20 cellular contexts compared by ENCODE assay signal in the genomic region with DNA sequence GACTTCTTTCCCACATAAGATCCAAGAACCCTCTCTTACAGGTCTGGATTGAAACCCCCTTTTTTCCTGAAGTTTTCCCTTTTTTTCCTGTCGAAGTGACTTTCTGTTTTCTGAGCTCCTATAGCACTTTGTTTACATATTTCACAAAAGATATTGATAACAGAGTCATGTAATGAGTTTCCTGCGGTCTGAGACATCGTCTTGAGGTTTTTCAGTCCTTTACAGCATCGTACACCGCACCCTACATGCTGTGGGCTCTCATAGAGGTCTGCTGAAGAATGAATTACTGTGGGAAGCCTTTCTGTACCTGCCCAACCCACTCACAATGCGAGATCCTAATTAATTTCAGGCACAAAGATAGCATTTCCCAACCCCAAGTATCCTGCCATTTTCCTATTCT. TPM values are rescaled to one million over a fixed set of nuclear protein-coding genes. Genes with fewer than 3 reads are reported as not detected.
DNase-seq lines count a peak whose midpoint lies in the region; ATAC-seq, FAIRE-seq and TF ChIP-seq lines count a peak whose summit lies in the region.
"Had no signal": no experiment of that assay in that cellular context is flagged by ENCODE, and none has a peak within 500 bp of the region (broad histone marks: within the 10 kb centered on the region; RNA-seq: fewer than 3 reads in every experiment).

No MANE protein-coding gene starts in this region.

- H3K4me1 Mint-ChIP-seq in T-helper 17 cell, result peaks cover 27% of the 10 kb centered on the region
- H3K4me1 Mint-ChIP-seq in stimulated activated memory B cell treated with anti-CD40 and anti-IgM and Interleukin-4, amounts not matched to agents 10 μg/mL and 1 μg/mL and 100 μg/mL, for 72 hours, result peaks cover 32% of the 10 kb centered on the region

- no peak overlapping the region for H3K4me2 ChIP-seq in fibroblast of lung (ENCODE audit: extremely low read depth, insufficient read depth, low read length)

- H4K20me1 ChIP-seq in fibroblast of lung (ENCODE audit: control insufficient read depth, extremely low read depth, insufficient read depth, low read length), result no peaks in the 10 kb centered on the region

- no peaks in the 10 kb centered on the region for H3K9me3 Mint-ChIP-seq in stimulated activated memory B cell treated with anti-CD40 and anti-IgM and Interleukin-4, amounts not matched to agents 10 μg/mL and 1 μg/mL and 100 μg/mL, for 72 hours
- H3K9me3 Mint-ChIP-seq: CD4-positive, alpha-beta memory T cell had no signal

- no peak overlapping the region for H3K4me3 Mint-ChIP-seq in T-helper 17 cell
- H3K4me3 Mint-ChIP-seq in stimulated activated memory B cell treated with anti-CD40 and anti-IgM and Interleukin-4, amounts not matched to agents 10 μg/mL and 1 μg/mL and 100 μg/mL, for 72 hours, result no peak overlapping the region
- H3K4me3 Mint-ChIP-seq: B cell; CD4-positive, alpha-beta memory T cell had no signal

- H3K4me3 ChIP-seq in fibroblast of lung (replicated peaks in 1 of 4; ENCODE audit: control extremely low read depth in 1 of 4, insufficient read depth in 1 of 4, low read depth in 3 of 4, low read length in 4 of 4), result no peak overlapping the region
- H3K4me3 ChIP-seq: GM23248 had no signal

- DNase-seq in T-helper 17 cell (no peak), fibroblast of lung (ENCODE audit: low read depth in 2 of 2) (peak; percentile 14 to 75), occipital lobe (lab: John Stamatoyannopoulos, UW) (no peak), GM19239 (ENCODE audit: insufficient read length, low spot score) (no peak)
- DNase-seq: CD4-positive, alpha-beta memory T cell; DMS79 treated with DMSO at 0.1 percent for 48 hours; GM23248; NCI-H1048; NCI-H1694; NCI-H446; NCI-H69; PC-3; SW 1271 had no signal

- ATAC-seq in HG02885 (IDR thresholded peaks at IDR 0.05; ENCODE audit: poor library complexity, unreplicated experiment) (peak; percentile 56), T-helper 17 cell (no peak), HG03565 (IDR thresholded peaks at IDR 0.05; ENCODE audit: unreplicated experiment) (no peak)
- ATAC-seq in stimulated activated memory B cell treated with anti-CD40 and anti-IgM and Interleukin-4, amounts not matched to agents 10 μg/mL and 1 μg/mL and 100 μg/mL, for 72 hours, result no peak
- ATAC-seq: HCT116, PC-3 had no signal

- H3K9me3 ChIP-seq in T-helper 17 cell (ENCODE audit: control insufficient read depth, low read length, poor library complexity, severe bottlenecking), result no peaks in the 10 kb centered on the region
- no peaks in the 10 kb centered on the region for H3K9me3 ChIP-seq in fibroblast of lung (ENCODE audit: control insufficient read depth, insufficient read depth, low read depth, low read length)

- no peaks in the 10 kb centered on the region for H3K27me3 Mint-ChIP-seq in T-helper 17 cell
- H3K27me3 Mint-ChIP-seq in stimulated activated memory B cell treated with anti-CD40 and anti-IgM and Interleukin-4, amounts not matched to agents 10 μg/mL and 1 μg/mL and 100 μg/mL, for 72 hours, result peaks cover 20% of the 10 kb centered on the region
- H3K27me3 Mint-ChIP-seq: CD4-positive, alpha-beta memory T cell had no signal

- peaks cover 3% of the 10 kb centered on the region for H3K4me1 ChIP-seq in fibroblast of lung (ENCODE audit: control insufficient read depth, extremely low read depth, insufficient read depth, low read length)

- no peak for TF ChIP-seq CTCF in fibroblast of lung (conservative IDR thresholded peaks at IDR 0.05 in 1 of 2, IDR thresholded peaks at IDR 0.05 in 1 of 2; ENCODE audit: low read depth in 1 of 2, low read length in 2 of 2)

- H3K9ac ChIP-seq in fibroblast of lung (ENCODE audit: insufficient read depth, low read length), result no peak overlapping the region
- H3K9ac ChIP-seq: GM23248 had no signal

- peaks cover 15% of the 10 kb centered on the region for H3K36me3 Mint-ChIP-seq in T-helper 17 cell (ENCODE audit: low read depth)
- H3K36me3 Mint-ChIP-seq in stimulated activated memory B cell treated with anti-CD40 and anti-IgM and Interleukin-4, amounts not matched to agents 10 μg/mL and 1 μg/mL and 100 μg/mL, for 72 hours, result peaks cover 8% of the 10 kb centered on the region

- H3K36me3 ChIP-seq in fibroblast of lung (ENCODE audit: control insufficient read depth, insufficient read depth, low read length), result no peaks in the 10 kb centered on the region

- no peaks in the 10 kb centered on the region for H3K79me2 ChIP-seq in fibroblast of lung (ENCODE audit: control insufficient read depth, insufficient read depth, low read length)

- H3K27ac Mint-ChIP-seq in T-helper 17 cell, result peak overlapping the region; percentile 19
- peak overlapping the region; percentile 3 for H3K27ac Mint-ChIP-seq in stimulated activated memory B cell treated with anti-CD40 and anti-IgM and Interleukin-4, amounts not matched to agents 10 μg/mL and 1 μg/mL and 100 μg/mL, for 72 hours
- H3K27ac Mint-ChIP-seq: B cell had no signal

- no peak overlapping the region for H2AFZ ChIP-seq in fibroblast of lung (ENCODE audit: low read length)
- H2AFZ ChIP-seq: GM23248 had no signal

- H3K27ac ChIP-seq in fibroblast of lung (ENCODE audit: insufficient read depth, low read length), result no peak overlapping the region
- H3K27ac ChIP-seq: GM23248 had no signal

- FAIRE-seq in GM19239 (lab: Jason Lieb, UNC), result no peak
- FAIRE-seq: D721Med had no signal

- no peaks in the 10 kb centered on the region for H3K27me3 ChIP-seq in fibroblast of lung (ENCODE audit: control insufficient read depth, insufficient read depth, low read length)

RNA-seq across cellular contexts. Expression of gene MCF2L2, which starts 53.1 kb away (rescaled TPM):
- 10 to 100 TPM; 25.7 to 27.2 TPM for total RNA-seq in T-helper 17 cell
- total RNA-seq in fibroblast of lung, result under 0.01 TPM in 2 replicates
- polyA plus RNA-seq in fibroblast of lung, result 0.05 and 0.08 TPM in 2 replicates
- 0.08 TPM in 1 of 2 replicates, not detected in the other for polyA plus RNA-seq in fibroblast of lung (2012)
- not detected in 2 replicates for polyA minus RNA-seq in fibroblast of lung (ENCODE audit: low replicate concordance)
- 34.5 TPM for total RNA-seq in occipital lobe
- total RNA-seq: GM23248 had no signal
- polyA plus RNA-seq: AG04450, GM23248 had no signal

Comparison
In these comparisons a context has a peak if more than half of its experiments do, and no peak if none do; other contexts are left out.
1. DNase-seq: peak in fibroblast of lung (2 of 2); none in T-helper 17 cell (0 of 3), occipital lobe (single experiment) and GM19239 (single experiment).
2. RNA of gene MCF2L2, which starts 53.1 kb away (total RNA-seq): 34.5 TPM in occipital lobe (single experiment) and 25.7 to 27.2 TPM in T-helper 17 cell; under 0.01 TPM in fibroblast of lung; every median in the first group is over 10 times any median in the second.